1 cellular context compared by ENCODE assay signal in genomic region chr3:182784542-182784941, GRCh38.
TF ChIP-seq lines count a peak whose summit lies in the region.

No MANE protein-coding gene starts in this region.

TF ChIP-seq in K562, 482 proteins besides CTCF, POLR2A, EP300 and RAD21 (continued from another document and continues in another):
- TF ChIP-seq ZNF655 (CRISPR knock-in tag; IDR thresholded peaks at IDR 0.05) (no peak), ZBTB12 (CRISPR knock-in tag; IDR thresholded peaks at IDR 0.05) (no peak), ZNF583 (CRISPR knock-in tag; IDR thresholded peaks at IDR 0.05) (0 out of 2 replicates have a peak, but pooled peaks have one; percentile 33), ZNF165 (CRISPR knock-in tag; IDR thresholded peaks at IDR 0.05; ENCODE audit: borderline replicate concordance) (no peak), LCOR (CRISPR knock-in tag; IDR thresholded peaks at IDR 0.05) (no peak), ZNF316 (IDR thresholded peaks at IDR 0.05) (peak; percentile 80), NBN (IDR thresholded peaks at IDR 0.05; ENCODE audit: low read depth) (0 out of 2 replicates have a peak, but pooled peaks have one; percentile 25), RNF2 (IDR thresholded peaks at IDR 0.05) (peak; percentile 62; the same call in 1 of the 2 replicates), LARP7 (IDR thresholded peaks at IDR 0.05) (no peak), CEBPG (CRISPR knock-in tag; IDR thresholded peaks at IDR 0.05) (peak; percentile 44; the same call in 1 of the 2 replicates), CEBPG (tag; conservative IDR thresholded peaks at IDR 0.05 in 1 of 2, IDR thresholded peaks at IDR 0.05 in 1 of 2) (no peak), NR2C1 (IDR thresholded peaks at IDR 0.05) (no peak), NR2C1 (tag; IDR thresholded peaks at IDR 0.05) (no peak), MEF2D (tag; conservative IDR thresholded peaks at IDR 0.05; ENCODE audit: low read depth) (no peak), NELFE (IDR thresholded peaks at IDR 0.05; ENCODE audit: insufficient read depth, insufficient read length) (no peak), ZNF408 (CRISPR knock-in tag; IDR thresholded peaks at IDR 0.05; ENCODE audit: low read depth) (no peak), ZNF766 (CRISPR knock-in tag; conservative IDR thresholded peaks at IDR 0.05) (no peak), NFIC (IDR thresholded peaks at IDR 0.05) (peak; percentile 75), MTA2 (IDR thresholded peaks at IDR 0.05; ENCODE audit: low read depth) (peak; percentile 88), KLF16 (IDR thresholded peaks at IDR 0.05) (peak; percentile 85), NCOR1 (IDR thresholded peaks at IDR 0.05) (peak; percentile 92), FOXA1 (IDR thresholded peaks at IDR 0.05; ENCODE audit: borderline replicate concordance) (no peak), JUND (IDR thresholded peaks at IDR 0.05; ENCODE audit: borderline replicate concordance, low read depth, low read length) (peak; percentile 45; the same call in 1 of the 2 replicates), JUND (tag; IDR thresholded peaks at IDR 0.05; ENCODE audit: borderline replicate concordance, low read depth, low read length) (0 out of 3 replicates have a peak, but pooled peaks have one; percentile 12), MAFG (tag; conservative IDR thresholded peaks at IDR 0.05) (peak; percentile 74), MTA1 (IDR thresholded peaks at IDR 0.05; ENCODE audit: borderline replicate concordance) (no peak), FOSL1 (tag; conservative IDR thresholded peaks at IDR 0.05) (peak; percentile 45), ZSCAN32 (CRISPR knock-in tag; IDR thresholded peaks at IDR 0.05) (no peak), GABPA (tag; conservative IDR thresholded peaks at IDR 0.05; ENCODE audit: low read depth) (no peak), CAMTA2 (CRISPR knock-in tag; conservative IDR thresholded peaks at IDR 0.05) (no peak), ZNF551 (CRISPR knock-in tag; IDR thresholded peaks at IDR 0.05) (no peak), HES1 (IDR thresholded peaks at IDR 0.05; ENCODE audit: low read depth) (0 out of 2 replicates have a peak, but pooled peaks have one; percentile 42), TCF7 (IDR thresholded peaks at IDR 0.05; ENCODE audit: borderline replicate concordance) (no peak), GABPB1 (CRISPR knock-in tag; IDR thresholded peaks at IDR 0.05) (no peak), CREB3 (tag; conservative IDR thresholded peaks at IDR 0.05; ENCODE audit: low read depth) (no peak), BDP1 (IDR thresholded peaks at IDR 0.05; ENCODE audit: insufficient read depth, insufficient read length) (no peak), FOXK2 (conservative IDR thresholded peaks at IDR 0.05 in 1 of 2, IDR thresholded peaks at IDR 0.05 in 1 of 2; ENCODE audit: low read depth in 2 of 2) (no peak; a peak in 2 of 4 replicates), GATAD2A (IDR thresholded peaks at IDR 0.05) (no peak), HDAC1 (IDR thresholded peaks at IDR 0.05) (0 out of 4 replicates have a peak, but pooled peaks of 1 of the 2 experiments have one; percentile 49), HINFP (tag; conservative IDR thresholded peaks at IDR 0.05; ENCODE audit: low read depth) (no peak), PRMT5 (CRISPR knock-in tag; IDR thresholded peaks at IDR 0.05) (no peak), E2F4 (CRISPR knock-in tag; IDR thresholded peaks at IDR 0.05; ENCODE audit: low read depth) (no peak), ARID3A (IDR thresholded peaks at IDR 0.05; ENCODE audit: borderline replicate concordance, low read depth, low read length) (peak; percentile 80; the same call in 1 of the 2 replicates), USF1 (CRISPR knock-in tag; IDR thresholded peaks at IDR 0.05) (no peak), ZNF407 (IDR thresholded peaks at IDR 0.05; ENCODE audit: low read depth) (no peak), MCM3 (IDR thresholded peaks at IDR 0.05) (no peak), CGGBP1 (CRISPR knock-in tag; IDR thresholded peaks at IDR 0.05) (no peak), RBM14 (IDR thresholded peaks at IDR 0.05; ENCODE audit: borderline replicate concordance, insufficient read depth, low read depth, low read length) (no peak), CBFA2T3 (IDR thresholded peaks at IDR 0.05) (peak; percentile 95), TEAD1 (CRISPR knock-in tag; IDR thresholded peaks at IDR 0.05) (no peak), CREM (IDR thresholded peaks at IDR 0.05; ENCODE audit: low read depth) (peak; percentile 62), SP1 (CRISPR knock-in tag; IDR thresholded peaks at IDR 0.05) (0 out of 2 replicates have a peak, but pooled peaks have one; percentile 40)
